In genomic region chr20:38790210-38791053, GRCh38 we compare ENCODE assay signal across 9 cellular contexts. TPM values are rescaled to one million over a fixed set of nuclear protein-coding genes. Genes with fewer than 3 reads are reported as not detected.
DNase-seq lines count a peak whose midpoint lies in the region; ATAC-seq and FAIRE-seq lines count a peak whose summit lies in the region.
"Had no signal": no experiment of that assay in that cellular context is flagged by ENCODE, and none has a peak within 500 bp of the region (broad histone marks: within the 10 kb centered on the region; RNA-seq: fewer than 3 reads in every experiment).

No MANE protein-coding gene starts in this region.

- H4K8ac ChIP-seq in mesendoderm (ENCODE audit: low read depth, low read length), result no peak overlapping the region

- in situ Hi-C loops in Caki2 (cut with HindIII; ENCODE audit: low pct_unique_long_range_greater_than_20kb, low sequenced_read_pairs), result no loop called here

- H3K27me3 ChIP-seq in mesendoderm (ENCODE audit: insufficient read depth, low read length, poor library complexity), result no peaks in the 10 kb centered on the region

- peak; percentile 11 for DNase-seq in Caki2 (ENCODE audit: low read depth)
- DNase-seq in HT1080 (ENCODE audit: low read depth), result peak; percentile 50
- peak; percentile 57 for DNase-seq in RCC 7860 (ENCODE audit: low spot score)
- DNase-seq in central memory CD4-positive, alpha-beta T cell, result peak; percentile 43
- peak; percentile 85 for DNase-seq in mesendoderm
- DNase-seq in ureter (ENCODE audit: low spot score), result no peak
- DNase-seq in DMS153 treated with DMSO at 0.1 percent for 48 hours (lab: John Stamatoyannopoulos, UW; ENCODE audit: unreplicated experiment), result no peak
- DNase-seq: left cardiac atrium had no signal

- no peak overlapping the region for H3K4me2 ChIP-seq in mesendoderm (ENCODE audit: low read length)

- H3K56ac ChIP-seq in mesendoderm (ENCODE audit: low read length), result no peak overlapping the region

- no peak overlapping the region for H3K4me3 ChIP-seq in mesendoderm (ENCODE audit: low read length)

- no peak overlapping the region for H2BK120ac ChIP-seq in mesendoderm (ENCODE audit: low read depth, low read length)

- peak; percentile 56 for FAIRE-seq in RCC 7860 (lab: Jason Lieb, UNC)

- no peaks in the 10 kb centered on the region for H3K36me3 ChIP-seq in mesendoderm (ENCODE audit: control insufficient read depth, insufficient read depth, low read length)

- 100% methylated on average over 1 of the region's 15 CpGs for WGBS in mesendoderm (ENCODE audit: extremely low coverage, insufficient coverage, low lambda C conversion rate)

- H3K79me2 ChIP-seq in mesendoderm (ENCODE audit: control insufficient read depth, insufficient read depth, low read length), result no peaks in the 10 kb centered on the region

- no peak overlapping the region for H3K27ac ChIP-seq in mesendoderm (ENCODE audit: low read depth, low read length)

- no peak overlapping the region for H3K9ac ChIP-seq in mesendoderm (ENCODE audit: low read length)

- H3K4me1 ChIP-seq in mesendoderm (ENCODE audit: control insufficient read depth, low read depth, low read length), result no peaks in the 10 kb centered on the region

- no peak overlapping the region for H2BK5ac ChIP-seq in mesendoderm (ENCODE audit: low read length)

- no peak overlapping the region for H3K18ac ChIP-seq in mesendoderm (ENCODE audit: low read length)

- no peak overlapping the region for H2BK15ac ChIP-seq in mesendoderm (replicated peaks; ENCODE audit: low read depth)

- no peak overlapping the region for H3K23ac ChIP-seq in mesendoderm (ENCODE audit: low read length)

- H3K79me1 ChIP-seq in mesendoderm (ENCODE audit: low read length), result no peaks in the 10 kb centered on the region

- no peak overlapping the region for H3K4ac ChIP-seq in mesendoderm (ENCODE audit: low read depth, low read length)

- no peak overlapping the region for H2AK5ac ChIP-seq in mesendoderm (ENCODE audit: low read length)

- no peak for ATAC-seq in HG03565 (IDR thresholded peaks at IDR 0.05; ENCODE audit: unreplicated experiment)

- H4K5ac ChIP-seq in mesendoderm (ENCODE audit: low read length), result no peak overlapping the region

RNA-seq across cellular contexts. Expression of gene PPP1R16B, which starts 15.1 kb away (rescaled TPM):
- 0.07 and 0.78 TPM in 2 replicates for total RNA-seq in Caki2 (2014; rRNA removed; shearing (Covaris generic); ENCODE audit: low replicate concordance)
- total RNA-seq in HT1080 (2014; rRNA removed; shearing (Covaris generic)), result 0.03 and 0.05 TPM in 2 replicates
- polyA plus RNA-seq in HT1080 (2015; cell fraction: cytosol; rRNA removed), result 0.07 and 0.10 TPM in 2 replicates
- 0.02 and 0.06 TPM in 2 replicates for polyA plus RNA-seq in HT1080 (2015; cell fraction: nucleus; rRNA removed)
- 6.2 TPM for polyA plus RNA-seq in mesendoderm (2013, experiment 1 of 2)
- 6.4 TPM for polyA plus RNA-seq in mesendoderm (2013, experiment 2 of 2)
- 10.4 TPM for total RNA-seq in ureter

RNA-seq across cellular contexts. Expression of gene ACTR5, which starts 42.2 kb away (rescaled TPM):
- 7.9 and 11.6 TPM in 2 replicates for total RNA-seq in Caki2 (2014; rRNA removed; shearing (Covaris generic); ENCODE audit: low replicate concordance)
- total RNA-seq in HT1080 (2014; rRNA removed; shearing (Covaris generic)), result 8.0 and 10.7 TPM in 2 replicates
- 5.5 and 6.0 TPM in 2 replicates for polyA plus RNA-seq in HT1080 (2015; cell fraction: cytosol; rRNA removed)
- 14.7 and 17.6 TPM in 2 replicates for polyA plus RNA-seq in HT1080 (2015; cell fraction: nucleus; rRNA removed)
- polyA plus RNA-seq in mesendoderm (2013, experiment 1 of 2), result 11.4 TPM
- polyA plus RNA-seq in mesendoderm (2013, experiment 2 of 2), result 10.7 TPM
- total RNA-seq in ureter, result 8.9 TPM

Comparison
In these comparisons a context has a peak if more than half of its experiments do, and no peak if none do; other contexts are left out.
1. DNase-seq: peak in Caki2 (single experiment), HT1080 (single experiment), RCC 7860 (single experiment), central memory CD4-positive, alpha-beta T cell (single experiment) and mesendoderm (single experiment); none in ureter (single experiment) and DMS153 treated with DMSO at 0.1 percent for 48 hours (single experiment).